22 cellular contexts compared by ENCODE assay signal in the genomic region with DNA sequence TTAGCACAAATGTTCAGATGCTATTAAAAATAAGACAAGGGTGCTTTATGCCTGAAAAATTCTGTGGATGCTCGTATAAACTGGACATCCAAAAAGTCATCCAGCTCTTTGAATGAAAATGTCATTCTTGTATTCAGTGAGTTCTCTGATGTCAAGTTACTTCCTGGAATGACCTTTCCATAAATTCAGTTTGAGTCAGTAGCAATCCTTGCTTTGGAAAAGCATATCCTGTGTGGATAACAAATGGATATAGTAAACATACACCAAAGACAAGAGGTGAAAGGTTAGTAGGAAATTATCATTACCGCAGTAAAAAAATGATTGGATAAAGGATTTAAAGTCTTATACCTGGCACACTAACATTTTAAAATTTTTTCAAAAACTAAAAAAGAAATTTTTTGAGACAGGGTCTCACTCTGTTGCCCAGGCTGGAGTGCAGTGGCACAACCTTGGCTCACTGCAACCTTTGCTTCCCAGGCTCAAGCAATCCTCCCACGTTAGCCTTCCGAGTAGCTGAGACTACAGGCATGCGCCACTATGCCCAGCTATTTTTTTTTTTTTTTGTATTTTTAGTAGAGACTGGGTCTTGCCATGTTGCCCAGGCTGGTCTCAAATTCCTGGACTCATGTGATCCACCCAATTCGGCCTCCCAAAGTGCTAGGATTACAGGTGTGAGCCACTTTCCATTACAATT. TPM values are rescaled to one million over a fixed set of nuclear protein-coding genes. Genes with fewer than 3 reads are reported as not detected.
DNase-seq lines count a peak whose midpoint lies in the region; ATAC-seq and TF ChIP-seq lines count a peak whose summit lies in the region.
"Had no signal": no experiment of that assay in that cellular context is flagged by ENCODE, and none has a peak within 500 bp of the region (broad histone marks: within the 10 kb centered on the region; RNA-seq: fewer than 3 reads in every experiment).

No MANE protein-coding gene starts in this region.

- H3K9me2 ChIP-seq in HCT116 (ENCODE audit: insufficient read depth), result no peaks in the 10 kb centered on the region

- RAD21 ChIA-PET in HCT116 (lab: Charles Lee; ENCODE audit: low non-redundant PET in 1 of 2, low total read pairs in 2 of 2, uncharacterized antibody in 2 of 2, unreplicated experiment in 2 of 2), result no interaction called here

- no peak overlapping the region for H3K4me3 Mint-ChIP-seq in CD4-positive, alpha-beta T cell
- H3K4me3 Mint-ChIP-seq: CD14-positive monocyte; CD4-positive, CD25-positive, alpha-beta regulatory T cell; CD8-positive, alpha-beta T cell had no signal

- H3K4me3 ChIP-seq in HCT116 (replicated peaks in 1 of 2; ENCODE audit: low read depth in 1 of 2, low read length in 2 of 2), result no peak overlapping the region
- no peak overlapping the region for H3K4me3 ChIP-seq in heart left ventricle
- H3K4me3 ChIP-seq: BLaER1 had no signal

- no peak overlapping the region for H3K9ac ChIP-seq in HCT116 (ENCODE audit: low read length)
- H3K9ac ChIP-seq: BLaER1 had no signal

- no peaks in the 10 kb centered on the region for H3K9me3 ChIP-seq in HCT116 (ENCODE audit: control insufficient read depth in 1 of 2, insufficient read depth in 1 of 2, low read depth in 1 of 2, low read length in 2 of 2)
- peaks cover 8% of the 10 kb centered on the region for H3K9me3 ChIP-seq in CD4-positive, alpha-beta T cell (ENCODE audit: control insufficient read depth, low read length)
- H3K9me3 ChIP-seq in heart left ventricle, result peaks cover 0 to 3% (median 0%) of the 10 kb centered on the region in 12 donors
- H3K9me3 ChIP-seq: BE2C had no signal

- H3K27me3 ChIP-seq in HCT116 (ENCODE audit: insufficient read depth, low read length) (no peaks in the 10 kb centered on the region), heart left ventricle (no peaks in the 10 kb centered on the region)
- H3K27me3 ChIP-seq in CD4-positive, alpha-beta T cell (ENCODE audit: control insufficient read depth, insufficient read depth, low read length), result peaks cover 11% of the 10 kb centered on the region
- H3K27me3 ChIP-seq: BE2C, BLaER1 had no signal

- H3K79me2 ChIP-seq in HCT116 (ENCODE audit: insufficient read depth, low read length), result no peaks in the 10 kb centered on the region

- H3K4me1 Mint-ChIP-seq in CD4-positive, alpha-beta T cell (ENCODE audit: low read depth), result no peaks in the 10 kb centered on the region
- H3K4me1 Mint-ChIP-seq: CD14-positive monocyte; CD4-positive, CD25-positive, alpha-beta regulatory T cell had no signal

- H3K27ac Mint-ChIP-seq in CD4-positive, alpha-beta T cell, result no peak overlapping the region
- H3K27ac Mint-ChIP-seq: CD14-positive monocyte; CD8-positive, alpha-beta T cell had no signal

- intact Hi-C loops in HCT116 (cut with micrococcal nuclease), result no loop called here
- intact Hi-C loops in CD4-positive, alpha-beta T cell (cut with DNase I, micrococcal nuclease), result no loop called here
- intact Hi-C loops in heart left ventricle (cut with DNase I), result no loop called here

- TF ChIP-seq POLR2A in HCT116 (IDR thresholded peaks at IDR 0.05; ENCODE audit: borderline replicate concordance, extremely low read depth, insufficient read depth, insufficient read length) (no peak), heart left ventricle (IDR thresholded peaks at IDR 0.05) (no peak)

- WGBS in heart left ventricle, 4 donors, result 80 to 84% (median 81%) methylated on average over 6 of the region's 6 CpGs

- H4K20me1 ChIP-seq in HCT116 (ENCODE audit: insufficient read depth), result no peaks in the 10 kb centered on the region
- H4K20me1 ChIP-seq: BLaER1 had no signal

- no peaks in the 10 kb centered on the region for H3K36me3 Mint-ChIP-seq in CD4-positive, alpha-beta T cell (ENCODE audit: low read depth)
- H3K36me3 Mint-ChIP-seq: CD14-positive monocyte; CD4-positive, CD25-positive, alpha-beta regulatory T cell; CD8-positive, alpha-beta T cell had no signal

- BruUV-seq in HCT116 (replicated peaks; lab: Mats Ljungman, UMichigan), result no TSS peak

- TF ChIP-seq RAD21 in HCT116 (IDR thresholded peaks at IDR 0.05; ENCODE audit: low read depth), result no peak

- H2AFZ ChIP-seq in HCT116 (ENCODE audit: low read depth, low read length, poor library complexity, severe bottlenecking), result peak overlapping the region; percentile 24

- peaks cover 4% of the 10 kb centered on the region for H3K9me3 Mint-ChIP-seq in CD4-positive, alpha-beta T cell

- H3K36me3 ChIP-seq in HCT116 (ENCODE audit: control insufficient read depth in 1 of 2, insufficient read depth in 2 of 2, low read length in 2 of 2), result no peaks in the 10 kb centered on the region
- no peaks in the 10 kb centered on the region for H3K36me3 ChIP-seq in heart left ventricle
- H3K36me3 ChIP-seq: BE2C, BLaER1 had no signal

- no peak for ATAC-seq in HCT116
- no peak for ATAC-seq in CD4-positive, alpha-beta T cell (ENCODE audit: poor library complexity)
- ATAC-seq in heart left ventricle, result no peak
- ATAC-seq in HG02678 (IDR thresholded peaks at IDR 0.05; ENCODE audit: unreplicated experiment), result no peak
- ATAC-seq: CD8-positive, alpha-beta T cell had no signal

- DNase-seq in HCT116 (ENCODE audit: low read depth, low spot score) (no peak), SK-MEL-5 (ENCODE audit: low read depth, low spot score) (peak; percentile 82), dermis blood vessel endothelial cell (peak; percentile 44), lung microvascular endothelial cell (ENCODE audit: low read depth in 2 of 2) (peak; percentile 59 to 60), heart left ventricle (no peak), NCI-H774 (lab: John Stamatoyannopoulos, UW) (no peak)
- DNase-seq in CD4-positive, alpha-beta T cell, result no peak
- DNase-seq: 8988T; ACHN; BE2C; C1 segment of cervical spinal cord; Caco-2; Calu3; CD4-positive, CD25-positive, alpha-beta regulatory T cell; CD8-positive, alpha-beta T cell; DMS79 treated with DMSO at 0.1 percent for 48 hours; GF-D8 had no signal

- POLR2A ChIA-PET in HCT116 (lab: Charles Lee), result no interaction called here
- POLR2A ChIA-PET in CD4-positive, alpha-beta T cell (lab: Charles Lee), result interaction anchor here (1.0 kb wide), 1 partner anchor 9 kb away, joined by 4 read pairs; no protein-coding TSS in a partner anchor

- H3K27me3 Mint-ChIP-seq in CD4-positive, alpha-beta T cell, result peaks cover 67% of the 10 kb centered on the region

- in situ Hi-C loops in SK-MEL-5 (cut with HindIII; ENCODE audit: low pct_unique_long_range_greater_than_20kb, low sequenced_read_pairs), result no loop called here

- TF ChIP-seq CTCF in HCT116 (IDR thresholded peaks at IDR 0.05 in 2 of 3, conservative IDR thresholded peaks at IDR 0.05 in 1 of 3; ENCODE audit: borderline replicate concordance in 1 of 3, insufficient read depth in 1 of 3, low read depth in 2 of 3, low read length in 2 of 3) (no peak), heart left ventricle (IDR thresholded peaks at IDR 0.05) (no peak)
- TF ChIP-seq CTCF in CD4-positive, alpha-beta T cell (IDR thresholded peaks at IDR 0.05), result no peak

- H3K4me1 ChIP-seq in HCT116 (ENCODE audit: control insufficient read depth in 1 of 2, insufficient read depth in 2 of 2, low read length in 2 of 2), result no peaks in the 10 kb centered on the region
- peaks cover 0 to 7% (median 0%) of the 10 kb centered on the region in 12 donors for H3K4me1 ChIP-seq in heart left ventricle
- H3K4me1 ChIP-seq: BE2C, BLaER1, Caco-2 had no signal

- no peak overlapping the region for H3K27ac ChIP-seq in HCT116 (ENCODE audit: low read depth, low read length)
- no peak overlapping the region for H3K27ac ChIP-seq in CD4-positive, alpha-beta T cell (ENCODE audit: low read depth, low read length)
- H3K27ac ChIP-seq in heart left ventricle, result no peak overlapping the region
- H3K27ac ChIP-seq: BLaER1 had no signal

- CTCF ChIA-PET in HCT116 (lab: Charles Lee), result no interaction called here
- CTCF ChIA-PET in CD4-positive, alpha-beta T cell (lab: Charles Lee), result no interaction called here

- H3K4me2 ChIP-seq in HCT116 (ENCODE audit: low read length), result no peak overlapping the region
- H3K4me2 ChIP-seq: BLaER1 had no signal

TF ChIP-seq in HCT116, 20 proteins besides CTCF, POLR2A, EP300 and RAD21 (continues in another document):
- TF ChIP-seq, protein P1, sequence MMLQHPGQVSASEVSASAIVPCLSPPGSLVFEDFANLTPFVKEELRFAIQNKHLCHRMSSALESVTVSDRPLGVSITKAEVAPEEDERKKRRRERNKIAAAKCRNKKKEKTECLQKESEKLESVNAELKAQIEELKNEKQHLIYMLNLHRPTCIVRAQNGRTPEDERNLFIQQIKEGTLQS (IDR thresholded peaks at IDR 0.05), result no peak
- TF ChIP-seq CBX3 (IDR thresholded peaks at IDR 0.05; ENCODE audit: low read depth) (no peak), FOSL1 (IDR thresholded peaks at IDR 0.05; ENCODE audit: low read depth) (no peak), CEBPB (IDR thresholded peaks at IDR 0.05; ENCODE audit: low read depth) (no peak), SIN3A (IDR thresholded peaks at IDR 0.05; ENCODE audit: low read depth) (no peak), YY1 (IDR thresholded peaks at IDR 0.05; ENCODE audit: extremely low read depth, insufficient replicate concordance, low read depth, low read length) (no peak), SP1 (IDR thresholded peaks at IDR 0.05; ENCODE audit: low read depth) (no peak), JUND (IDR thresholded peaks at IDR 0.05) (no peak), SRF (IDR thresholded peaks at IDR 0.05; ENCODE audit: low read depth) (no peak)
- TF ChIP-seq, protein P2, sequence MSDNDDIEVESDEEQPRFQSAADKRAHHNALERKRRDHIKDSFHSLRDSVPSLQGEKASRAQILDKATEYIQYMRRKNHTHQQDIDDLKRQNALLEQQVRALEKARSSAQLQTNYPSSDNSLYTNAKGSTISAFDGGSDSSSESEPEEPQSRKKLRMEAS (IDR thresholded peaks at IDR 0.05), result no peak

RNA-seq across cellular contexts. Expression of a gene that starts 10.8 kb away (rescaled TPM):
- total RNA-seq in HCT116 (2021; ENCODE audit: unreplicated experiment), result 61.2 TPM
- polyA plus RNA-seq in HCT116 (2012), result 37.6 and 52.3 TPM in 2 replicates
- total RNA-seq in SK-MEL-5 (2014; rRNA removed; shearing (Covaris generic)), result 114 and 138 TPM in 2 replicates
- polyA plus RNA-seq in SK-MEL-5 (2015; cell fraction: cytosol; rRNA removed), result 157 and 209 TPM in 2 replicates
- 47.1 and 60.2 TPM in 2 replicates for polyA plus RNA-seq in SK-MEL-5 (2015; cell fraction: nucleus; rRNA removed)
- total RNA-seq in dermis blood vessel endothelial cell, result 586 and 802 TPM in 2 replicates
- 240 and 248 TPM in 2 replicates for total RNA-seq in lung microvascular endothelial cell
- total RNA-seq in CD4-positive, alpha-beta T cell, result not detected
- 100 to 1,000 TPM in 7 of 9 donors, 10 to 100 TPM in 2; 78.6 to 226 (median 122) TPM for total RNA-seq in heart left ventricle
- polyA plus RNA-seq in heart left ventricle, result 100 to 1,000 TPM in 1 of 2 donors, 10 to 100 TPM in 1; 22.9 to 108 TPM
- polyA plus RNA-seq: CD4-positive, CD25-positive, alpha-beta regulatory T cell had no signal

RNA-seq across cellular contexts. Expression of a gene that starts 59.5 kb away (rescaled TPM):
- total RNA-seq in HCT116 (2021; ENCODE audit: unreplicated experiment), result not detected
- not detected in 2 replicates for polyA plus RNA-seq in HCT116 (2012)
- not detected in 2 replicates for total RNA-seq in SK-MEL-5 (2014; rRNA removed; shearing (Covaris generic))
- polyA plus RNA-seq in SK-MEL-5 (2015; cell fraction: cytosol; rRNA removed), result not detected in 2 replicates
- polyA plus RNA-seq in SK-MEL-5 (2015; cell fraction: nucleus; rRNA removed), result not detected in 2 replicates
- total RNA-seq in dermis blood vessel endothelial cell, result under 0.01 TPM in 1 of 2 replicates, not detected in the other
- total RNA-seq in lung microvascular endothelial cell, result not detected in 2 replicates
- not detected for total RNA-seq in CD4-positive, alpha-beta T cell
- total RNA-seq in heart left ventricle, result under 1 TPM in 1 of 9 donors, not detected in 8; 0.31 TPM
- polyA plus RNA-seq in heart left ventricle, result not detected
- total RNA-seq: A673; Caco-2; Calu3; CD4-positive, CD25-positive, alpha-beta regulatory T cell; CD8-positive, alpha-beta T cell had no signal
- polyA plus RNA-seq: AG04450; CD14-positive monocyte; CD4-positive, CD25-positive, alpha-beta regulatory T cell had no signal

Comparison
In these comparisons a context has a peak if more than half of its experiments do, and no peak if none do; other contexts are left out.
1. DNase-seq: peak in SK-MEL-5 (single experiment), dermis blood vessel endothelial cell (single experiment) and lung microvascular endothelial cell (2 of 2); none in HCT116 (single experiment), CD4-positive, alpha-beta T cell (0 of 10), heart left ventricle (0 of 5) and NCI-H774 (single experiment).
2. RNA of a gene that starts 10.8 kb away (total RNA-seq): 586 to 802 TPM in dermis blood vessel endothelial cell, 240 to 248 TPM in lung microvascular endothelial cell, 78.6 to 226 TPM in heart left ventricle, 114 to 138 TPM in SK-MEL-5 and 61.2 TPM in HCT116 (single experiment); not detected in CD4-positive, alpha-beta T cell; every median in the first group is over 10 times any median in the second.